Comparison of ENCODE assay signal across 21 cellular contexts in the genomic region with DNA sequence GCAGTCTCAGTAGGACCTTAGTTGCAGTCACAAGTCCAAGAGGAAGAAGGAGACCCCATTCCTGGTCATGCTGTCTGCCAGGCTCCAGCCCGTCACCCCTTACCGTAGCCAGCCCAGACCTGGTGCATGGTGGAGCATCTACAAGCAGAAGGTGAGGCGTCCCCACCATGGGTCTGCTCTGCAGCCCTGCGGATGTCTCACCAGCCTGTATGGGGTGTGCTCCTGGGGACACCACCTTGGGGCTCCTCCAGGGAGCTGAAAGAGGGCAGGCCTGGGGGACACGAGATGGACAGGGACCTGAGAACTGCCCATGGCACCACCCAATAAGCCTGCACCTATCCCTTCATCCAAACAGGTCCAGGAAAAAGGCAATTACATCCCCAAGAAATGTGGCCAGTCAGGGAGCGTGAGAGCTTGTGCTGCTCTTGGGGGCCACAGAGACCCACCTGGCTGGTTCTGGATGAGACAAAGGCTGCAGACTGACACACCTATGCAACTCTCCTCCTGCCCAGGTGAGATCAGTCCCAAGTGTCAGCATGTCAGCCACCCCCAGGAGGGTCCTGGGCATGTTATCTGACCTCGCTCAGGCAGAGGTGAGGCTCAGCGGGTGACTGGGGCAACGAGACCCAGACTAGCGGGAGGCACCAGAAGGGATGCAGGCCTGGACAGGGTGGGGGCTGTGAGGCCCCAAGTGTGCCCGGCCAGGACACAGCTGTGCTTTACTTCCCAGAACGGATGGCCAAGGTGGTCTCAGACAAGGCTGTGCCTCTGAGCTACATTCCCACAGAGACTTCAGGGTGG.
"Had no signal": no experiment of that assay in that cellular context is flagged by ENCODE, and none has a peak within 500 bp of the region (broad histone marks: within the 10 kb centered on the region; RNA-seq: fewer than 3 reads in every experiment).

No MANE protein-coding gene starts in this region.

- H3K4me1 ChIP-seq: gastroesophageal sphincter, heart left ventricle, lower lobe of right lung, upper lobe of right lung had no signal

- H3K9me3 Mint-ChIP-seq: activated CD4-positive, alpha-beta T cell treated with anti-CD3 and anti-CD28 coated beads, Interleukin-2, amount 10 ng/mL, durations not matched to agents 7 days and 5 days; activated naive CD8-positive, alpha-beta T cell treated with anti-CD3 and anti-CD28 coated beads for 36 hours; activated T-helper 17 cell treated with anti-CD3 and anti-CD28 coated beads, Interleukin-2, amount 50 U/mL, for 72 hours; effector memory CD8-positive, alpha-beta T cell; naive B cell had no signal

- H3K27me3 ChIP-seq: dorsolateral prefrontal cortex, gastroesophageal sphincter, upper lobe of right lung had no signal

- H3K27ac ChIP-seq: dorsolateral prefrontal cortex, gastroesophageal sphincter, heart left ventricle, lower lobe of right lung, upper lobe of right lung had no signal

- H3K36me3 Mint-ChIP-seq: activated naive CD8-positive, alpha-beta T cell treated with anti-CD3 and anti-CD28 coated beads for 36 hours; naive B cell had no signal

- ATAC-seq: activated CD4-positive, CD25-positive, alpha-beta regulatory T cell treated with anti-CD3 and anti-CD28 coated beads, Interleukin-2, amount 50 U/mL, for 24 hours; activated T-helper 17 cell treated with anti-CD3 and anti-CD28 coated beads, Interleukin-2, amount 50 U/mL, for 72 hours; effector memory CD8-positive, alpha-beta T cell; gastroesophageal sphincter; heart left ventricle; left colon; lower lobe of right lung; T-helper 17 cell; upper lobe of right lung had no signal

- H3K4me3 ChIP-seq: dorsolateral prefrontal cortex, gastroesophageal sphincter, heart left ventricle, lower lobe of right lung, upper lobe of right lung had no signal

- H3K27ac Mint-ChIP-seq: activated CD4-positive, alpha-beta T cell treated with anti-CD3 and anti-CD28 coated beads, Interleukin-2, amount 10 ng/mL, durations not matched to agents 7 days and 5 days; activated naive CD8-positive, alpha-beta T cell treated with anti-CD3 and anti-CD28 coated beads for 36 hours; activated T-helper 17 cell treated with anti-CD3 and anti-CD28 coated beads, Interleukin-2, amount 50 U/mL, for 72 hours; effector memory CD8-positive, alpha-beta T cell; naive B cell; T-helper 17 cell had no signal

- DNase-seq: activated CD4-positive, alpha-beta T cell treated with anti-CD3 and anti-CD28 coated beads, Interleukin-2, amount 10 ng/mL, durations not matched to agents 7 days and 5 days; activated naive CD4-positive, alpha-beta T cell; activated naive CD8-positive, alpha-beta T cell treated with anti-CD3 and anti-CD28 coated beads for 36 hours; central memory CD4-positive, alpha-beta T cell; effector memory CD8-positive, alpha-beta T cell; mesendoderm; naive B cell; occipital lobe; retina; stimulated activated CD4-positive, alpha-beta T cell treated with anti-CD3 and anti-CD28 coated beads, Interleukin-4, amount 100 ng/mL, for 24 hours; stimulated activated naive CD4-positive, alpha-beta T cell treated with Interleukin-2 at 50 U/mL for 16 hours; SW 1271; T-helper 17 cell; upper lobe of right lung had no signal

- H3K27me3 Mint-ChIP-seq: activated CD4-positive, alpha-beta T cell treated with anti-CD3 and anti-CD28 coated beads, Interleukin-2, amount 10 ng/mL, durations not matched to agents 7 days and 5 days; activated naive CD8-positive, alpha-beta T cell treated with anti-CD3 and anti-CD28 coated beads for 36 hours; activated T-helper 17 cell treated with anti-CD3 and anti-CD28 coated beads, Interleukin-2, amount 50 U/mL, for 72 hours; effector memory CD8-positive, alpha-beta T cell; naive B cell had no signal

- H3K9me3 ChIP-seq: gastroesophageal sphincter, heart left ventricle, lower lobe of right lung, upper lobe of right lung had no signal

- H3K4me1 Mint-ChIP-seq: naive B cell had no signal

- H3K36me3 ChIP-seq: gastroesophageal sphincter, heart left ventricle, lower lobe of right lung, upper lobe of right lung had no signal

- H3K4me3 Mint-ChIP-seq: activated CD4-positive, alpha-beta T cell treated with anti-CD3 and anti-CD28 coated beads, Interleukin-2, amount 10 ng/mL, durations not matched to agents 7 days and 5 days; activated naive CD8-positive, alpha-beta T cell treated with anti-CD3 and anti-CD28 coated beads for 36 hours; activated T-helper 17 cell treated with anti-CD3 and anti-CD28 coated beads, Interleukin-2, amount 50 U/mL, for 72 hours; effector memory CD8-positive, alpha-beta T cell; naive B cell; T-helper 17 cell had no signal
